8 cellular contexts compared by ENCODE assay signal in the genomic region with DNA sequence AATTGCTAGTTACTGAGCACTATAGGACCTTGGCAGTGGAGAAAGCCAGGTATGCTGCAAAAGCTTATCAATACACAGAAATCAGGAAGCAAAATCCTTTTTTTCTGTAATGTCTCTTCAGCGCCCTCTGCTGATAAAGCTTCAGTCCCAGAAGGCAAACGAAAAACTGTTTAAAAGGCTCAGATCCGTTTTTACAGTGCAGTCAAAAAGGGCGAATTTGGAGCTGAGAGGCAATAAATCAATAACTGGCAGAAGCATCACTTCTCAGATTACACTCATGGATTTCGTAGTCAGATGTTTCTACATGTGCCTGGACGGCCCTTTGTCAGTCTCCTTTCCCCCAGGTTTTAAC. TPM values are rescaled to one million over a fixed set of nuclear protein-coding genes. Genes with fewer than 3 reads are reported as not detected.
DNase-seq lines count a peak whose midpoint lies in the region; ATAC-seq and TF ChIP-seq lines count a peak whose summit lies in the region.

No MANE protein-coding gene starts in this region.

- no peak for TF ChIP-seq POLR2A in lower leg skin (IDR thresholded peaks at IDR 0.05)
- no peak for TF ChIP-seq POLR2A in testis (IDR thresholded peaks at IDR 0.05)

- CTCF ChIA-PET in MCF 10A (lab: Yijun Ruan, JAX), result interaction anchor here (0.5 to 1.8 kb wide), 11 partner anchors 20 to 937 kb away, joined by 3 to 7 read pairs (median 3); no protein-coding TSS in a partner anchor

- peaks cover 21% of the 10 kb centered on the region for H3K4me1 Mint-ChIP-seq in MCF 10A (ENCODE audit: insufficient read depth, unreplicated experiment)

- WGBS in lower leg skin, 2 donors, result 8 to 15% methylated on average over 6 of the region's 6 CpGs
- WGBS in testis, 2 donors, result 10 to 22% methylated on average over 6 of the region's 6 CpGs

- peaks cover 16% of the 10 kb centered on the region for H3K4me1 ChIP-seq in testis

- H3K27ac ChIP-seq in testis, result peak overlapping the region; percentile 97 to 98

- H3K27me3 Mint-ChIP-seq in MCF 10A (ENCODE audit: insufficient read depth, unreplicated experiment), result no peaks in the 10 kb centered on the region

- peaks cover 6% of the 10 kb centered on the region for H3K36me3 Mint-ChIP-seq in MCF 10A (ENCODE audit: insufficient read depth, unreplicated experiment)

- H3K27ac Mint-ChIP-seq in MCF 10A (ENCODE audit: low read depth, unreplicated experiment), result peak overlapping the region; percentile 88

- ATAC-seq in HG02938 (IDR thresholded peaks at IDR 0.05; ENCODE audit: unreplicated experiment), result peak; percentile 9

- H3K9me3 ChIP-seq in testis, result no peaks in the 10 kb centered on the region

- no peaks in the 10 kb centered on the region for H3K36me3 ChIP-seq in testis (ENCODE audit: low read depth, missing control alignments)

- H3K4me3 ChIP-seq in lower leg skin (ENCODE audit: low read depth, poor library complexity, severe bottlenecking) (peak overlapping the region; percentile 21), testis (peak overlapping the region; percentile 87 to 89)

- intact Hi-C loops in MCF 10A (cut with micrococcal nuclease) (no loop called here), lower leg skin (cut with DNase I; ENCODE audit: low total_unique reads) (no loop called here), testis (cut with DNase I; ENCODE audit: low total_unique reads) (no loop called here)

- TF ChIP-seq CTCF in MCF 10A (IDR thresholded peaks at IDR 0.05; ENCODE audit: unreplicated experiment) (peak; percentile 26), lower leg skin (IDR thresholded peaks at IDR 0.05) (no peak), testis (IDR thresholded peaks at IDR 0.05) (peak in 2 of 3 experiments; percentile 37 to 57)

- peak overlapping the region; percentile 94 for H3K4me3 Mint-ChIP-seq in MCF 10A (ENCODE audit: unreplicated experiment)

- DNase-seq in DMS114 treated with DMSO at 0.1 percent for 48 hours (lab: John Stamatoyannopoulos, UW; ENCODE audit: unreplicated experiment) (peak; percentile 39), NOMO-1 treated with DMSO at 0.1 percent for 48 hours (lab: John Stamatoyannopoulos, UW; ENCODE audit: unreplicated experiment) (peak; percentile 91), MCF 10A (ENCODE audit: unreplicated experiment) (no peak), lower leg skin (ENCODE audit: low spot score in 2 of 2) (no peak), testis (no peak), SW 1271 (lab: John Stamatoyannopoulos, UW) (no peak), HPDE6-E6E7 (ENCODE audit: extremely low spot score) (no peak)

- POLR2A ChIA-PET in MCF 10A (lab: Yijun Ruan, JAX), result interaction anchor here (0.6 to 3.9 kb wide), 18 partner anchors 7 to 1243 kb away, joined by 3 to 13 read pairs (median 4); partner anchors contain the start of genes PJA2 and SLC25A46

- H3K9me3 Mint-ChIP-seq in MCF 10A (ENCODE audit: unreplicated experiment), result peaks cover 7% of the 10 kb centered on the region

- H3K27me3 ChIP-seq in testis, result no peaks in the 10 kb centered on the region

- TSS peak; percentile 25 for BruUV-seq in MCF 10A (replicated peaks; lab: Mats Ljungman, UMichigan)

RNA-seq across cellular contexts. Expression of gene MAN2A1, which starts 1.1 kb away (rescaled TPM):
- total RNA-seq in MCF 10A (2022) (44.1 and 55.8 TPM in 2 replicates), lower leg skin (10 to 100 TPM; 35.0 to 45.8 (median 40.2) TPM), testis (10 to 100 TPM; 55.6 to 80.5 TPM)
- 36.0 TPM for polyA plus RNA-seq in testis (ENCODE audit: insufficient read depth, low read depth, low replicate concordance)

Comparison
In these comparisons a context has a peak if more than half of its experiments do, and no peak if none do; other contexts are left out.
1. DNase-seq: peak in DMS114 treated with DMSO at 0.1 percent for 48 hours (single experiment) and NOMO-1 treated with DMSO at 0.1 percent for 48 hours (single experiment); none in MCF 10A (single experiment), lower leg skin (0 of 2), testis (single experiment), SW 1271 (0 of 2) and HPDE6-E6E7 (single experiment).
2. CTCF ChIP-seq: peak in MCF 10A (single experiment) and testis (2 of 3); none in lower leg skin (0 of 3).